25 cellular contexts compared by ENCODE assay signal in the genomic region with DNA sequence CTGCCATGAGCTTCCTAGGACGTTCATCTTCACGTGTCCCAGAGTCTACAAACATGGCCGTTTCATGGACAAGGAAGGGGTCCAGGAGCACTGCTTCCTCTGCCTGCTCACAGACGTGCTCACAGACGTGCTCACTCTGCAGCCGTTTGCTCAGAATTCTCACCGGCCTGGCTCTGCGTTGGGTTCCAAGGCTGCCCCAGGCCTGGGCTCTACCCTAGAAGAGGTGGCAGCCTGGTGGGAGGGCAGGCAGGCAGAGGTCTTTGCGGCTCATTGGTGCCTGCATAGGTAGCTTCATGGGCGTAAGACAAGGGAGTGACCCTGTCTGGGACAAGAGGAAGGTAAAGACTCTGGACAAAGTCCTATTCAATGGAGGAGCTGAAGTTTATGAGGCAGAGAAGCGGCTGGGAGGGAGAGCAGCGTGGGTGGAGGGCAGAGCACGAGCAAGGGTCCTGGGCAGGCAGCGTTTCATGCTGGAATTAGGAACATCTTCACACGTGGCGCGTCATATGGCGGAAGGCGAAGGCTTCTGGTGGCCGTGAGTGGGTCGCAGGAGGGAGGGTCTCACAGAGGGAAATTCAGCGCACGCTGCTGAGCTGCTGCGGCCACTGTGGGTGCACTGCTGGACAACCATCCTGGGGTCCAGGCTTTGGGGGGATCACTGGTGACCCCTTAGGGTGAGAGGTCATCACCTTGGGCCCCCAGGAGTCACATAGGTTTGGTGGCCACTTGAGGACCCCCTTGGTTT.
"Had no signal": no experiment of that assay in that cellular context is flagged by ENCODE, and none has a peak within 500 bp of the region (broad histone marks: within the 10 kb centered on the region; RNA-seq: fewer than 3 reads in every experiment).

No MANE protein-coding gene starts in this region.

- H3K27me3 ChIP-seq: brain microvascular endothelial cell, dorsolateral prefrontal cortex had no signal

- H3K27ac Mint-ChIP-seq: activated CD4-positive, alpha-beta T cell treated with anti-CD3 and anti-CD28 coated beads for 36 hours; activated CD4-positive, alpha-beta T cell treated with anti-CD3 and anti-CD28 coated beads, Interleukin-2, amount 10 ng/mL, durations not matched to agents 24 days and 14 days; activated CD8-positive, alpha-beta T cell treated with anti-CD3 and anti-CD28 coated beads for 36 hours; activated naive CD4-positive, alpha-beta T cell treated with anti-CD3 and anti-CD28 coated beads for 36 hours; activated naive CD8-positive, alpha-beta T cell treated with anti-CD3 and anti-CD28 coated beads, Interleukin-2, amount 10 ng/mL, durations not matched to agents 7 days and 5 days; activated T-helper 17 cell treated with anti-CD3 and anti-CD28 coated beads, Interleukin-2, amount 50 U/mL, for 72 hours; dendritic cell treated with granulocyte-macrophage colony-stimulating factor and Interleukin-4, amounts not matched to agents 40 ng/mL and 50 ng/mL, for 4 days; endodermal cell had no signal

- H3K4me1 Mint-ChIP-seq: activated CD4-positive, alpha-beta T cell treated with anti-CD3 and anti-CD28 coated beads for 36 hours; activated CD4-positive, alpha-beta T cell treated with anti-CD3 and anti-CD28 coated beads, Interleukin-2, amount 10 ng/mL, durations not matched to agents 24 days and 14 days; activated naive CD8-positive, alpha-beta T cell treated with anti-CD3 and anti-CD28 coated beads, Interleukin-2, amount 10 ng/mL, durations not matched to agents 7 days and 5 days; activated T-helper 17 cell treated with anti-CD3 and anti-CD28 coated beads, Interleukin-2, amount 50 U/mL, for 72 hours; endodermal cell had no signal

- ATAC-seq: activated CD4-positive, alpha-beta T cell treated with anti-CD3 and anti-CD28 coated beads for 36 hours; activated CD8-positive, alpha-beta T cell treated with anti-CD3 and anti-CD28 coated beads for 36 hours; activated naive CD4-positive, alpha-beta T cell treated with anti-CD3 and anti-CD28 coated beads, Interleukin-2, amount 50 U/mL, for 72 hours; activated T-cell treated with anti-CD3 and anti-CD28 coated beads, Interleukin-2, amount 50 U/mL, for 4 hours; activated T-helper 17 cell treated with anti-CD3 and anti-CD28 coated beads, Interleukin-2, amount 50 U/mL, for 72 hours; esophagus mucosa had no signal

- H3K36me3 ChIP-seq: brain microvascular endothelial cell had no signal

- H3K9me3 Mint-ChIP-seq: activated CD4-positive, alpha-beta T cell treated with anti-CD3 and anti-CD28 coated beads, Interleukin-2, amount 10 ng/mL, durations not matched to agents 24 days and 14 days; activated CD8-positive, alpha-beta T cell treated with anti-CD3 and anti-CD28 coated beads for 36 hours; activated naive CD4-positive, alpha-beta T cell treated with anti-CD3 and anti-CD28 coated beads for 36 hours; activated naive CD4-positive, alpha-beta T cell treated with anti-CD3 and anti-CD28 coated beads, Interleukin-2, amount 50 U/mL, for 72 hours; activated naive CD8-positive, alpha-beta T cell treated with anti-CD3 and anti-CD28 coated beads, Interleukin-2, amount 10 ng/mL, durations not matched to agents 7 days and 5 days; activated T-cell treated with anti-CD3 and anti-CD28 coated beads, Interleukin-2, amount 50 U/mL, for 4 hours; activated T-helper 17 cell treated with anti-CD3 and anti-CD28 coated beads, Interleukin-2, amount 50 U/mL, for 72 hours; endodermal cell had no signal

- H3K4me3 ChIP-seq: coronary artery, dorsolateral prefrontal cortex had no signal

- DNase-seq: activated CD4-positive, alpha-beta T cell treated with anti-CD3 and anti-CD28 coated beads for 36 hours; activated CD4-positive, alpha-beta T cell treated with anti-CD3 and anti-CD28 coated beads, Interleukin-2, amount 10 ng/mL, durations not matched to agents 24 days and 14 days; activated CD4-positive, alpha-beta T cell treated with anti-CD3 and anti-CD28 coated beads, Interleukin-2, amount 50 U/mL, for 4 hours; activated CD4-positive, CD25-positive, alpha-beta regulatory T cell; activated CD4-positive, CD25-positive, alpha-beta regulatory T cell treated with anti-CD3 and anti-CD28 coated beads, Interleukin-2, amount 50 U/mL, for 72 hours; activated CD8-positive, alpha-beta memory T cell treated with anti-CD3 and anti-CD28 coated beads for 24 hours; activated CD8-positive, alpha-beta T cell treated with anti-CD3 and anti-CD28 coated beads for 36 hours; activated effector memory CD4-positive, alpha-beta T cell treated with Interleukin-2 at 50 U/mL for 16 hours; activated gamma-delta T cell treated with Interleukin-2 at 50 U/mL for 16 hours; activated naive CD4-positive, alpha-beta T cell treated with anti-CD3 and anti-CD28 coated beads for 36 hours; activated naive CD8-positive, alpha-beta T cell treated with anti-CD3 and anti-CD28 coated beads, Interleukin-2, amount 10 ng/mL, durations not matched to agents 7 days and 5 days; activated T-cell treated with anti-CD3 and anti-CD28 coated beads, Interleukin-2, amount 50 U/mL, for 4 hours; brain microvascular endothelial cell; caudate nucleus; dorsolateral prefrontal cortex; effector memory CD4-positive, alpha-beta T cell; endodermal cell; foreskin fibroblast; head of caudate nucleus; T-helper 2 cell had no signal

- H3K4me3 Mint-ChIP-seq: activated CD4-positive, alpha-beta T cell treated with anti-CD3 and anti-CD28 coated beads for 36 hours; activated CD4-positive, alpha-beta T cell treated with anti-CD3 and anti-CD28 coated beads, Interleukin-2, amount 10 ng/mL, durations not matched to agents 24 days and 14 days; activated CD8-positive, alpha-beta T cell treated with anti-CD3 and anti-CD28 coated beads for 36 hours; activated naive CD4-positive, alpha-beta T cell treated with anti-CD3 and anti-CD28 coated beads for 36 hours; activated naive CD8-positive, alpha-beta T cell treated with anti-CD3 and anti-CD28 coated beads, Interleukin-2, amount 10 ng/mL, durations not matched to agents 7 days and 5 days; activated T-cell treated with anti-CD3 and anti-CD28 coated beads, Interleukin-2, amount 50 U/mL, for 4 hours; activated T-helper 17 cell treated with anti-CD3 and anti-CD28 coated beads, Interleukin-2, amount 50 U/mL, for 72 hours; dendritic cell treated with granulocyte-macrophage colony-stimulating factor and Interleukin-4, amounts not matched to agents 40 ng/mL and 50 ng/mL, for 4 days; endodermal cell had no signal

- H3K27ac ChIP-seq: brain microvascular endothelial cell, coronary artery had no signal

- H3K36me3 Mint-ChIP-seq: activated naive CD4-positive, alpha-beta T cell treated with anti-CD3 and anti-CD28 coated beads, Interleukin-2, amount 50 U/mL, for 72 hours; activated naive CD8-positive, alpha-beta T cell treated with anti-CD3 and anti-CD28 coated beads, Interleukin-2, amount 10 ng/mL, durations not matched to agents 7 days and 5 days had no signal

- H3K27me3 Mint-ChIP-seq: activated CD4-positive, alpha-beta T cell treated with anti-CD3 and anti-CD28 coated beads, Interleukin-2, amount 10 ng/mL, durations not matched to agents 24 days and 14 days; activated naive CD8-positive, alpha-beta T cell treated with anti-CD3 and anti-CD28 coated beads, Interleukin-2, amount 10 ng/mL, durations not matched to agents 7 days and 5 days had no signal
